In genomic region chr11:47995318-47995717, GRCh38 we compare ENCODE assay signal across 22 cellular contexts. TPM values are rescaled to one million over a fixed set of nuclear protein-coding genes. Genes with fewer than 3 reads are reported as not detected.
DNase-seq lines count a peak whose midpoint lies in the region; TF ChIP-seq lines count a peak whose summit lies in the region.
"Had no signal": no experiment of that assay in that cellular context is flagged by ENCODE, and none has a peak within 500 bp of the region (broad histone marks: within the 10 kb centered on the region; RNA-seq: fewer than 3 reads in every experiment).

No MANE protein-coding gene starts in this region.

- no peak overlapping the region for H2AFZ ChIP-seq in Karpas-422 (ENCODE audit: low read length)
- H2AFZ ChIP-seq in hepatocyte: no peak overlapping the region

- H3K79me2 ChIP-seq in Karpas-422 (ENCODE audit: low read length) (peaks cover 96% of the 10 kb centered on the region), hepatocyte (peaks cover 60% of the 10 kb centered on the region)

- H3K4me2 ChIP-seq in Karpas-422 (ENCODE audit: low read depth, low read length, poor library complexity, severe bottlenecking): peak overlapping the region; percentile 12
- no peak overlapping the region for H3K4me2 ChIP-seq in hepatocyte

- no peaks in the 10 kb centered on the region for H3K27me3 Mint-ChIP-seq in CD4-positive, alpha-beta memory T cell
- H3K27me3 Mint-ChIP-seq: activated naive CD8-positive, alpha-beta T cell treated with anti-CD3 and anti-CD28 coated beads, Interleukin-2, amount 10 ng/mL, durations not matched to agents 7 days and 5 days had no signal

- H3K36me3 Mint-ChIP-seq in CD4-positive, alpha-beta memory T cell: peaks cover 0 to 5% of the 10 kb centered on the region in 2 donors

- H3K4me1 Mint-ChIP-seq in CD4-positive, alpha-beta memory T cell: peaks cover 40 to 72% (median 52%) of the 10 kb centered on the region in 4 donors

- no peak overlapping the region for H3K9ac ChIP-seq in Karpas-422 (ENCODE audit: low read length)

- no peaks in the 10 kb centered on the region for H3K27me3 ChIP-seq in CD4-positive, alpha-beta memory T cell (ENCODE audit: insufficient read depth, low read length)
- no peaks in the 10 kb centered on the region for H3K27me3 ChIP-seq in Karpas-422 (ENCODE audit: low read length)
- H3K27me3 ChIP-seq in hepatocyte: no peaks in the 10 kb centered on the region
- no peaks in the 10 kb centered on the region for H3K27me3 ChIP-seq in spleen (replicated peaks in 1 of 7)
- no peaks in the 10 kb centered on the region for H3K27me3 ChIP-seq in dorsolateral prefrontal cortex
- H3K27me3 ChIP-seq: ascending aorta, cardiac muscle cell, gastroesophageal sphincter, left lung, uterus had no signal

- 84% methylated on average over 2 of the region's 2 CpGs for WGBS in hepatocyte (ENCODE audit: low lambda C conversion rate, missing lambda C conversion rate)
- WGBS in spleen, 5 donors: 82 to 96% (median 91%) methylated on average over 2 of the region's 2 CpGs

- peaks cover 76% of the 10 kb centered on the region for H3K4me1 ChIP-seq in CD4-positive, alpha-beta memory T cell (ENCODE audit: insufficient read depth, low read length)
- H3K4me1 ChIP-seq in Karpas-422 (ENCODE audit: low read length) (peaks cover 92% of the 10 kb centered on the region), hepatocyte (ENCODE audit: insufficient read depth) (peaks cover 24% of the 10 kb centered on the region), spleen (peaks cover 27 to 100% (median 83%) of the 10 kb centered on the region in 6 donors)
- H3K4me1 ChIP-seq: uterus had no signal

- no peaks in the 10 kb centered on the region for H3K36me3 ChIP-seq in CD4-positive, alpha-beta memory T cell (ENCODE audit: insufficient read depth, low read length)
- H3K36me3 ChIP-seq in Karpas-422 (ENCODE audit: insufficient read depth, low read length) (peaks cover 27% of the 10 kb centered on the region), hepatocyte (replicated peaks; ENCODE audit: insufficient read depth, low read depth) (no peaks in the 10 kb centered on the region), spleen (peaks cover 0 to 18% (median 0%) of the 10 kb centered on the region in 6 donors)
- H3K36me3 ChIP-seq: ascending aorta, cardiac muscle cell, gastroesophageal sphincter, uterus had no signal

- intact Hi-C loops in CD4-positive, alpha-beta memory T cell (cut with micrococcal nuclease): no loop called here
- intact Hi-C loops in spleen (cut with DNase I; ENCODE audit: low total_unique reads): no loop called here
- intact Hi-C loops in dorsolateral prefrontal cortex (cut with DNase I): no loop called here

- no peak for TF ChIP-seq POLR2A in spleen (IDR thresholded peaks at IDR 0.05)

- H3K9me2 ChIP-seq in Karpas-422 (replicated peaks; ENCODE audit: insufficient read depth, low read length) (no peaks in the 10 kb centered on the region), hepatocyte (replicated peaks; ENCODE audit: insufficient read depth) (no peaks in the 10 kb centered on the region)

- H3K4me3 ChIP-seq in CD4-positive, alpha-beta memory T cell (ENCODE audit: low read length in 2 of 2): no peak overlapping the region
- H3K4me3 ChIP-seq in Karpas-422 (ENCODE audit: low read length) (no peak overlapping the region), hepatocyte (no peak overlapping the region), spleen (no peak overlapping the region), dorsolateral prefrontal cortex (no peak overlapping the region)
- H3K4me3 ChIP-seq: ascending aorta, cardiac muscle cell, gastroesophageal sphincter, left lung, uterus had no signal

- no peak overlapping the region for H3K4me3 Mint-ChIP-seq in CD4-positive, alpha-beta memory T cell
- H3K4me3 Mint-ChIP-seq: activated naive CD8-positive, alpha-beta T cell treated with anti-CD3 and anti-CD28 coated beads, Interleukin-2, amount 10 ng/mL, durations not matched to agents 7 days and 5 days had no signal

- H3K27ac ChIP-seq in CD4-positive, alpha-beta memory T cell (ENCODE audit: low read depth, low read length): no peak overlapping the region
- H3K27ac ChIP-seq in Karpas-422 (ENCODE audit: low read length) (peak overlapping the region; percentile 52), hepatocyte (peak overlapping the region; percentile 73), spleen (peak overlapping the region in 3 of 8 donors; percentile 26 to 90 (median 27)), dorsolateral prefrontal cortex (no peak overlapping the region)
- H3K27ac ChIP-seq: ascending aorta, cardiac muscle cell, gastroesophageal sphincter, left lung, uterus had no signal

- H3K27ac Mint-ChIP-seq in CD4-positive, alpha-beta memory T cell: peak overlapping the region in 4 of 7 donors; percentile 48 to 61 (median 56)
- H3K27ac Mint-ChIP-seq: activated naive CD8-positive, alpha-beta T cell treated with anti-CD3 and anti-CD28 coated beads, Interleukin-2, amount 10 ng/mL, durations not matched to agents 7 days and 5 days had no signal

- DNase-seq in CD4-positive, alpha-beta memory T cell: no peak
- DNase-seq in Karpas-422 (peak; percentile 42), hepatocyte (ENCODE audit: low spot score) (peak; percentile 43), spleen (peak; percentile 7), SIG-M5 (lab: John Stamatoyannopoulos, UW) (no peak), dorsolateral prefrontal cortex (no peak), GDM1 (lab: John Stamatoyannopoulos, UW) (no peak)
- DNase-seq: activated CD4-positive, alpha-beta T cell treated with anti-CD3 and anti-CD28 coated beads for 1 hour; activated gamma-delta T cell; activated naive CD8-positive, alpha-beta T cell treated with anti-CD3 and anti-CD28 coated beads, Interleukin-2, amount 10 ng/mL, durations not matched to agents 7 days and 5 days; activated T-cell treated with anti-CD3 and anti-CD28 coated beads for 4 hours; DMS79 treated with DMSO at 0.1 percent for 48 hours; hippocampal formation; Kasumi-1; left lung; mesendoderm; NCI-H1694; NCI-H510A; uterus had no signal

- CTCF ChIA-PET in CD4-positive, alpha-beta memory T cell (lab: Charles Lee; ENCODE audit: partially characterized antibody): interaction anchor here (1.3 to 2.7 kb wide), 2 partner anchors 12 to 61 kb away, joined by 4 to 9 read pairs; no protein-coding TSS in a partner anchor

- POLR2A ChIA-PET in CD4-positive, alpha-beta memory T cell (lab: Charles Lee; ENCODE audit: partially characterized antibody): interaction anchor here (0.5 to 1.5 kb wide), 3 partner anchors 10 to 61 kb away, joined by 3 to 4 read pairs (median 3); no protein-coding TSS in a partner anchor

- TF ChIP-seq CTCF in hepatocyte (IDR thresholded peaks at IDR 0.05; ENCODE audit: poor library complexity): no peak
- TF ChIP-seq CTCF in spleen (IDR thresholded peaks at IDR 0.05 in 8 of 11, conservative IDR thresholded peaks at IDR 0.05 in 3 of 11): no peak
- no peak for TF ChIP-seq CTCF in dorsolateral prefrontal cortex (IDR thresholded peaks at IDR 0.05 in 54 of 56, conservative IDR thresholded peaks at IDR 0.05 in 2 of 56; ENCODE audit: low read depth in 1 of 56, partially characterized antibody in 56 of 56)

- H4K20me1 ChIP-seq in Karpas-422 (ENCODE audit: insufficient read depth, low read depth, low read length) (peaks cover 20% of the 10 kb centered on the region; the same call in 1 of the 2 replicates), hepatocyte (ENCODE audit: insufficient read depth, poor library complexity, severe bottlenecking) (no peaks in the 10 kb centered on the region)

- no peaks in the 10 kb centered on the region for H3K9me3 Mint-ChIP-seq in CD4-positive, alpha-beta memory T cell
- H3K9me3 Mint-ChIP-seq: activated naive CD8-positive, alpha-beta T cell treated with anti-CD3 and anti-CD28 coated beads, Interleukin-2, amount 10 ng/mL, durations not matched to agents 7 days and 5 days had no signal

- no peaks in the 10 kb centered on the region for H3K9me3 ChIP-seq in CD4-positive, alpha-beta memory T cell (ENCODE audit: control insufficient read depth in 1 of 2, low read length in 2 of 2)
- no peaks in the 10 kb centered on the region for H3K9me3 ChIP-seq in Karpas-422 (ENCODE audit: low read length)
- no peaks in the 10 kb centered on the region for H3K9me3 ChIP-seq in hepatocyte (ENCODE audit: low read depth)
- no peaks in the 10 kb centered on the region for H3K9me3 ChIP-seq in spleen
- H3K9me3 ChIP-seq: ascending aorta, gastroesophageal sphincter, left lung, uterus had no signal

RNA-seq across cellular contexts. Expression of gene PTPRJ, which starts 15.0 kb away (rescaled TPM):
- total RNA-seq in CD4-positive, alpha-beta memory T cell: 10 to 100 TPM; 57.8 to 57.9 TPM
- polyA plus RNA-seq in CD4-positive, alpha-beta memory T cell: 10 to 100 TPM in 1 of 2 donors, 1 to 10 TPM in 1; 3.3 to 16.6 TPM
- 90.3 and 132 TPM in 2 replicates for total RNA-seq in Karpas-422 (2014; rRNA removed; shearing (Covaris generic); ENCODE audit: low replicate concordance)
- total RNA-seq in hepatocyte (16.4 and 21.0 TPM in 2 replicates), spleen (100 to 1,000 TPM in 4 of 7 donors, 10 to 100 TPM in 3; 63.7 to 135 (median 100) TPM), dorsolateral prefrontal cortex (10 to 100 TPM; 28.6 to 58.8 (median 37.2) TPM)
- polyA plus RNA-seq in hepatocyte (7.5 and 9.3 TPM in 2 replicates), spleen (10 to 100 TPM in 1 of 3 donors, 1 to 10 TPM in 2; 6.4 to 11.6 (median 10.0) TPM)

Comparison
In these comparisons a context has a peak if more than half of its experiments do, and no peak if none do; other contexts are left out.
1. DNase-seq: peak in Karpas-422 (single experiment), hepatocyte (single experiment) and spleen (single experiment); none in CD4-positive, alpha-beta memory T cell (0 of 5), SIG-M5 (single experiment), dorsolateral prefrontal cortex (0 of 10) and GDM1 (single experiment).
2. H3K27ac ChIP-seq: peak in Karpas-422 (single experiment) and hepatocyte (single experiment); none in CD4-positive, alpha-beta memory T cell (single experiment) and dorsolateral prefrontal cortex (0 of 59).